1 cellular context compared by ENCODE assay signal in the genomic region with DNA sequence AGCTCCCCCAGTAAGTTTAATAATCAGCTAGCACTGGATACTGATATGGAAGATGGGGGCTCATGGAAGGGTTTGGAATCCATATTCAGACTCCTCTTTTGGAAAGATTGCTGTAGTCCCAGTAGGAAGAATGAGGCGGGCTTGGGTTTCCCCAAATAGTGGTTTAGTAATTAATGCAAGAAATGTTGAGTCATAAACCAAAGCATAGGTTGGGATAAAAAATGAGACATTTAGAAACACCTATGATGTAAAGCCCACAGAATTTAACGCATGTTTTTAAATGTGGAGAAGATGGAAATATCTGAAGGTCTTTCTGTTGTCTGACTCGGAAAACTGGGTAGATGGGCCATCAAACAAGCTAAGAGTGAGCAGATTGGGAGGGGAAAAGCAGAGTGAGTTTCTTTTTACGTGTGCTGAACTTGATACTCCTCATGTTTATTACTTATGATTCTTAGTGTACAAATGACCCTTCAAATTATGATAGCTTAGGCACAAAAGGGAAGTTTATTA.
TF ChIP-seq lines count a peak whose summit lies in the region.

No MANE protein-coding gene starts in this region.

TF ChIP-seq in GM23338, 12 proteins besides CTCF, POLR2A, EP300 and RAD21 (continued from another document):
- TF ChIP-seq, protein P1, sequence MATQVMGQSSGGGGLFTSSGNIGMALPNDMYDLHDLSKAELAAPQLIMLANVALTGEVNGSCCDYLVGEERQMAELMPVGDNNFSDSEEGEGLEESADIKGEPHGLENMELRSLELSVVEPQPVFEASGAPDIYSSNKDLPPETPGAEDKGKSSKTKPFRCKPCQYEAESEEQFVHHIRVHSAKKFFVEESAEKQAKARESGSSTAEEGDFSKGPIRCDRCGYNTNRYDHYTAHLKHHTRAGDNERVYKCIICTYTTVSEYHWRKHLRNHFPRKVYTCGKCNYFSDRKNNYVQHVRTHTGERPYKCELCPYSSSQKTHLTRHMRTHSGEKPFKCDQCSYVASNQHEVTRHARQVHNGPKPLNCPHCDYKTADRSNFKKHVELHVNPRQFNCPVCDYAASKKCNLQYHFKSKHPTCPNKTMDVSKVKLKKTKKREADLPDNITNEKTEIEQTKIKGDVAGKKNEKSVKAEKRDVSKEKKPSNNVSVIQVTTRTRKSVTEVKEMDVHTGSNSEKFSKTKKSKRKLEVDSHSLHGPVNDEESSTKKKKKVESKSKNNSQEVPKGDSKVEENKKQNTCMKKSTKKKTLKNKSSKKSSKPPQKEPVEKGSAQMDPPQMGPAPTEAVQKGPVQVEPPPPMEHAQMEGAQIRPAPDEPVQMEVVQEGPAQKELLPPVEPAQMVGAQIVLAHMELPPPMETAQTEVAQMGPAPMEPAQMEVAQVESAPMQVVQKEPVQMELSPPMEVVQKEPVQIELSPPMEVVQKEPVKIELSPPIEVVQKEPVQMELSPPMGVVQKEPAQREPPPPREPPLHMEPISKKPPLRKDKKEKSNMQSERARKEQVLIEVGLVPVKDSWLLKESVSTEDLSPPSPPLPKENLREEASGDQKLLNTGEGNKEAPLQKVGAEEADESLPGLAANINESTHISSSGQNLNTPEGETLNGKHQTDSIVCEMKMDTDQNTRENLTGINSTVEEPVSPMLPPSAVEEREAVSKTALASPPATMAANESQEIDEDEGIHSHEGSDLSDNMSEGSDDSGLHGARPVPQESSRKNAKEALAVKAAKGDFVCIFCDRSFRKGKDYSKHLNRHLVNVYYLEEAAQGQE (IDR thresholded peaks at IDR 0.05; ENCODE audit: unreplicated experiment) = no peak
- TF ChIP-seq, protein P2, sequence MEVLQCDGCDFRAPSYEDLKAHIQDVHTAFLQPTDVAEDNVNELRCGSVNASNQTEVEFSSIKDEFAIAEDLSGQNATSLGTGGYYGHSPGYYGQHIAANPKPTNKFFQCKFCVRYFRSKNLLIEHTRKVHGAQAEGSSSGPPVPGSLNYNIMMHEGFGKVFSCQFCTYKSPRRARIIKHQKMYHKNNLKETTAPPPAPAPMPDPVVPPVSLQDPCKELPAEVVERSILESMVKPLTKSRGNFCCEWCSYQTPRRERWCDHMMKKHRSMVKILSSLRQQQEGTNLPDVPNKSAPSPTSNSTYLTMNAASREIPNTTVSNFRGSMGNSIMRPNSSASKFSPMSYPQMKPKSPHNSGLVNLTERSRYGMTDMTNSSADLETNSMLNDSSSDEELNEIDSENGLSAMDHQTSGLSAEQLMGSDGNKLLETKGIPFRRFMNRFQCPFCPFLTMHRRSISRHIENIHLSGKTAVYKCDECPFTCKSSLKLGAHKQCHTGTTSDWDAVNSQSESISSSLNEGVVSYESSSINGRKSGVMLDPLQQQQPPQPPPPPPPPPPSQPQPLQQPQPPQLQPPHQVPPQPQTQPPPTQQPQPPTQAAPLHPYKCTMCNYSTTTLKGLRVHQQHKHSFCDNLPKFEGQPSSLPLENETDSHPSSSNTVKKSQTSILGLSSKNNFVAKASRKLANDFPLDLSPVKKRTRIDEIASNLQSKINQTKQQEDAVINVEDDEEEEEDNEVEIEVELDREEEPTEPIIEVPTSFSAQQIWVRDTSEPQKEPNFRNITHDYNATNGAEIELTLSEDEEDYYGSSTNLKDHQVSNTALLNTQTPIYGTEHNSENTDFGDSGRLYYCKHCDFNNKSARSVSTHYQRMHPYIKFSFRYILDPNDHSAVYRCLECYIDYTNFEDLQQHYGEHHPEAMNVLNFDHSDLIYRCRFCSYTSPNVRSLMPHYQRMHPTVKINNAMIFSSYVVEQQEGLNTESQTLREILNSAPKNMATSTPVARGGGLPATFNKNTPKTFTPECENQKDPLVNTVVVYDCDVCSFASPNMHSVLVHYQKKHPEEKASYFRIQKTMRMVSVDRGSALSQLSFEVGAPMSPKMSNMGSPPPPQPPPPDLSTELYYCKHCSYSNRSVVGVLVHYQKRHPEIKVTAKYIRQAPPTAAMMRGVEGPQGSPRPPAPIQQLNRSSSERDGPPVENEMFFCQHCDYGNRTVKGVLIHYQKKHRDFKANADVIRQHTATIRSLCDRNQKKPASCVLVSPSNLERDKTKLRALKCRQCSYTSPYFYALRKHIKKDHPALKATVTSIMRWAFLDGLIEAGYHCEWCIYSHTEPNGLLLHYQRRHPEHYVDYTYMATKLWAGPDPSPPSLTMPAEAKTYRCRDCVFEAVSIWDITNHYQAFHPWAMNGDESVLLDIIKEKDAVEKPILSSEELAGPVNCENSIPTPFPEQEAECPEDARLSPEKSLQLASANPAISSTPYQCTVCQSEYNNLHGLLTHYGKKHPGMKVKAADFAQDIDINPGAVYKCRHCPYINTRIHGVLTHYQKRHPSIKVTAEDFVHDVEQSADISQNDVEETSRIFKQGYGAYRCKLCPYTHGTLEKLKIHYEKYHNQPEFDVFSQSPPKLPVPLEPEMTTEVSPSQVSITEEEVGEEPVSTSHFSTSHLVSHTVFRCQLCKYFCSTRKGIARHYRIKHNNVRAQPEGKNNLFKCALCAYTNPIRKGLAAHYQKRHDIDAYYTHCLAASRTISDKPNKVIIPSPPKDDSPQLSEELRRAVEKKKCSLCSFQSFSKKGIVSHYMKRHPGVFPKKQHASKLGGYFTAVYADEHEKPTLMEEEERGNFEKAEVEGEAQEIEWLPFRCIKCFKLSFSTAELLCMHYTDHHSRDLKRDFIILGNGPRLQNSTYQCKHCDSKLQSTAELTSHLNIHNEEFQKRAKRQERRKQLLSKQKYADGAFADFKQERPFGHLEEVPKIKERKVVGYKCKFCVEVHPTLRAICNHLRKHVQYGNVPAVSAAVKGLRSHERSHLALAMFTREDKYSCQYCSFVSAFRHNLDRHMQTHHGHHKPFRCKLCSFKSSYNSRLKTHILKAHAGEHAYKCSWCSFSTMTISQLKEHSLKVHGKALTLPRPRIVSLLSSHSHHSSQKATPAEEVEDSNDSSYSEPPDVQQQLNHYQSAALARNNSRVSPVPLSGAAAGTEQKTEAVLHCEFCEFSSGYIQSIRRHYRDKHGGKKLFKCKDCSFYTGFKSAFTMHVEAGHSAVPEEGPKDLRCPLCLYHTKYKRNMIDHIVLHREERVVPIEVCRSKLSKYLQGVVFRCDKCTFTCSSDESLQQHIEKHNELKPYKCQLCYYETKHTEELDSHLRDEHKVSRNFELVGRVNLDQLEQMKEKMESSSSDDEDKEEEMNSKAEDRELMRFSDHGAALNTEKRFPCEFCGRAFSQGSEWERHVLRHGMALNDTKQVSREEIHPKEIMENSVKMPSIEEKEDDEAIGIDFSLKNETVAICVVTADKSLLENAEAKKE (CRISPR knock-in tag; IDR thresholded peaks at IDR 0.05) = no peak
- TF ChIP-seq, protein P3, sequence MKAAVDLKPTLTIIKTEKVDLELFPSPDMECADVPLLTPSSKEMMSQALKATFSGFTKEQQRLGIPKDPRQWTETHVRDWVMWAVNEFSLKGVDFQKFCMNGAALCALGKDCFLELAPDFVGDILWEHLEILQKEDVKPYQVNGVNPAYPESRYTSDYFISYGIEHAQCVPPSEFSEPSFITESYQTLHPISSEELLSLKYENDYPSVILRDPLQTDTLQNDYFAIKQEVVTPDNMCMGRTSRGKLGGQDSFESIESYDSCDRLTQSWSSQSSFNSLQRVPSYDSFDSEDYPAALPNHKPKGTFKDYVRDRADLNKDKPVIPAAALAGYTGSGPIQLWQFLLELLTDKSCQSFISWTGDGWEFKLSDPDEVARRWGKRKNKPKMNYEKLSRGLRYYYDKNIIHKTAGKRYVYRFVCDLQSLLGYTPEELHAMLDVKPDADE (IDR thresholded peaks at IDR 0.05) = no peak
- no peak for TF ChIP-seq JUNB (IDR thresholded peaks at IDR 0.05; ENCODE audit: unreplicated experiment)
